In the genomic region with DNA sequence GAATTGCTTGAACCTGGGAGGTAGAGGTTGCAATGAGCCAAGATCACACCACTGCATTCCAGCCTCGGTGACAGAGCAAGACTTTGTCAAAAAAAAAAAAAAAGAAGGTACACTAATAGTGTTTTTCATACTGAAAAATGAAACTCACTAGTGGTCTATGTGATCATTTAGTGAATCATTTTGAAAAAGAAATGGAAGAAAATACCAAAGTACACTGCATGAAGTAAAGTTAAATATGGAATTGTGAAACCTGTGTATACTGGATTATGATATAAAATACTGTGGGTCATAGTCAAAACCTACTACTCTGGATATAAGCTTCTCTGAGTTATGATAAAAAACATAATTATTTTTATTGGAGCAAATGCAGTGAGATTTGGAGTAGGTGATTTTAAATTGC, we compare ENCODE assay signal across 8 cellular contexts. TPM values are rescaled to one million over a fixed set of nuclear protein-coding genes. Genes with fewer than 3 reads are reported as not detected.
DNase-seq lines count a peak whose midpoint lies in the region; ATAC-seq, FAIRE-seq and TF ChIP-seq lines count a peak whose summit lies in the region.
"Not testable (repeated sequence)": the region's sequence is repeated elsewhere in the genome, so short reads cannot be mapped to it uniquely, and the experiment has no call there.

No MANE protein-coding gene starts in this region.

- intact Hi-C loops in kidney (cut with DNase I): not testable (repeated sequence)

- H3K4me1 ChIP-seq in kidney (ENCODE audit: control insufficient read depth in 1 of 2, insufficient read depth in 1 of 2, low read depth in 1 of 2, low read length in 2 of 2): not testable (repeated sequence)

- H3K36me3 ChIP-seq in kidney (ENCODE audit: control insufficient read depth in 1 of 2, insufficient read depth in 2 of 2, low read length in 2 of 2): not testable (repeated sequence)

- not testable (repeated sequence) for TF ChIP-seq POLR2A in GM12891 (IDR thresholded peaks at IDR 0.05; ENCODE audit: low read depth, low read length)

- ATAC-seq in GM18873 (IDR thresholded peaks at IDR 0.05; ENCODE audit: low FRiP score, unreplicated experiment): peak; percentile 67
- peak; percentile 52 for ATAC-seq in GM19468 (IDR thresholded peaks at IDR 0.05; ENCODE audit: extremely low read depth, unreplicated experiment)
- ATAC-seq in GM21825 (IDR thresholded peaks at IDR 0.05; ENCODE audit: unreplicated experiment): peak; percentile 59
- ATAC-seq in HG02973 (IDR thresholded peaks at IDR 0.05; ENCODE audit: unreplicated experiment): peak; percentile 50
- ATAC-seq in HG03342 (IDR thresholded peaks at IDR 0.05; ENCODE audit: unreplicated experiment): peak; percentile 64

- not testable (repeated sequence) for H3K27ac ChIP-seq in kidney (ENCODE audit: low read depth in 2 of 2, low read length in 2 of 2)

- H3K4me3 ChIP-seq in kidney (ENCODE audit: low read length in 2 of 2): not testable (repeated sequence)

- FAIRE-seq in GM12891 (lab: Jason Lieb, UNC) (peak; percentile 96), RCC 7860 (lab: Jason Lieb, UNC) (peak; percentile 11), kidney (lab: Jason Lieb, UNC) (peak; percentile 23)

- H3K9ac ChIP-seq in kidney (ENCODE audit: low read length in 2 of 2): not testable (repeated sequence)

- not testable (repeated sequence) for DNase-seq in GM12891 (ENCODE audit: insufficient read length, low spot score); RCC 7860 (ENCODE audit: low spot score); kidney

- not testable (repeated sequence) for TF ChIP-seq CTCF in kidney (IDR thresholded peaks at IDR 0.05; ENCODE audit: borderline replicate concordance, extremely low read depth, insufficient read depth)

- not testable (repeated sequence) for H3K9me3 ChIP-seq in kidney (ENCODE audit: control insufficient read depth in 1 of 2, low read length in 2 of 2)

RNA-seq across cellular contexts. Expression of gene MXI1, which starts 42.1 kb away (rescaled TPM):
- polyA plus RNA-seq in GM12891 (2012; ENCODE audit: low read depth, missing spikeins): 12.5 TPM
- total RNA-seq in kidney: 29.0 TPM
- polyA plus RNA-seq in kidney (ENCODE audit: insufficient read depth, low read depth, low replicate concordance): 27.6 TPM

RNA-seq across cellular contexts. Expression of gene SMNDC1, which starts 55.2 kb away (rescaled TPM):
- 22.3 TPM for polyA plus RNA-seq in GM12891 (2012; ENCODE audit: low read depth, missing spikeins)
- total RNA-seq in kidney: 28.6 TPM
- 12.4 TPM for polyA plus RNA-seq in kidney (ENCODE audit: insufficient read depth, low read depth, low replicate concordance)
